In genomic region chr3:172676208-172676920, GRCh38 we compare ENCODE assay signal across 11 cellular contexts. TPM values are rescaled to one million over a fixed set of nuclear protein-coding genes. Genes with fewer than 3 reads are reported as not detected.
A peak's percentile ranks its signal among the peaks of the same experiment; 100 is the strongest.
DNase-seq lines count a peak whose midpoint lies in the region; FAIRE-seq and TF ChIP-seq lines count a peak whose summit lies in the region.
"Had no signal": no experiment of that assay in that cellular context is flagged by ENCODE, and none has a peak within 500 bp of the region (broad histone marks: within the 10 kb centered on the region; RNA-seq: fewer than 3 reads in every experiment).

No MANE protein-coding gene starts in this region.

- H3K4me3 ChIP-seq in AG04450 (ENCODE audit: low read depth, low read length) = peak overlapping the region; percentile 10; the same call in 1 of the 2 replicates
- H3K4me3 ChIP-seq in Loucy (ENCODE audit: low read length, poor library complexity, severe bottlenecking) = no peak overlapping the region
- no peak overlapping the region for H3K4me3 ChIP-seq in endothelial cell of umbilical vein (replicated peaks in 1 of 3; ENCODE audit: insufficient read depth in 1 of 3, low read depth in 1 of 3, low read length in 3 of 3)
- peak overlapping the region; percentile 28 for H3K4me3 ChIP-seq in iPS-15b (ENCODE audit: low read depth, low read length)
- H3K4me3 ChIP-seq: SK-N-MC had no signal

- 0 out of 2 replicates have a peak, but pooled peaks cover 12% of the 10 kb centered on the region for H3K79me2 ChIP-seq in Loucy (ENCODE audit: insufficient read depth, low read length)
- peaks cover 39% of the 10 kb centered on the region for H3K79me2 ChIP-seq in endothelial cell of umbilical vein (ENCODE audit: control insufficient read depth, insufficient read depth, low read length)

- FAIRE-seq in endothelial cell of umbilical vein (lab: Jason Lieb, UNC) (no peak), frontal cortex (lab: Jason Lieb, UNC) (no peak)
- FAIRE-seq: HTR-8/SVneo had no signal

- POLR2A ChIA-PET in AG04450 (lab: Yijun Ruan, JAX) = interaction anchor here (0.9 to 1.2 kb wide), 3 partner anchors 18 to 35 kb away, joined by 3 read pairs; partner anchors contain the start of gene NCEH1
- POLR2A ChIA-PET in endothelial cell of umbilical vein (lab: Charles Lee) = interaction anchor here (1.2 kb wide), 1 partner anchor 74 kb away, joined by 3 read pairs; the partner anchor contains the start of gene ECT2

- no peak overlapping the region for H2AFZ ChIP-seq in Loucy (ENCODE audit: low read length)
- H2AFZ ChIP-seq in endothelial cell of umbilical vein (ENCODE audit: low read depth, low read length) = peak overlapping the region; percentile 34

- no peaks in the 10 kb centered on the region for H3F3A ChIP-seq in Loucy (ENCODE audit: low read depth)

- H3K9ac ChIP-seq in Loucy (ENCODE audit: low read depth, low read length, poor library complexity, severe bottlenecking) = peak overlapping the region; percentile 35
- H3K9ac ChIP-seq in endothelial cell of umbilical vein (replicated peaks; ENCODE audit: extremely low read depth, insufficient read depth, low read length) = peak overlapping the region; percentile 45
- peak overlapping the region; percentile 55 for H3K9ac ChIP-seq in iPS-15b (ENCODE audit: low read depth, low read length)

- BruUV-seq in endothelial cell of umbilical vein (replicated peaks; lab: Mats Ljungman, UMichigan) = TSS peak; percentile 28

- TF ChIP-seq CTCF in AG04450 (IDR thresholded peaks at IDR 0.05; ENCODE audit: low read depth, low read length) = no peak
- TF ChIP-seq CTCF in Loucy (conservative IDR thresholded peaks at IDR 0.05; ENCODE audit: low read length) = no peak
- no peak for TF ChIP-seq CTCF in endothelial cell of umbilical vein (IDR thresholded peaks at IDR 0.05; ENCODE audit: extremely low read depth in 1 of 2, insufficient read depth in 1 of 2, low read depth in 1 of 2, low read length in 2 of 2)

- CTCF ChIA-PET in AG04450 (lab: Charles Lee) (interaction anchor here (0.6 to 1.5 kb wide), 10 partner anchors 9 to 344 kb away, joined by 3 to 17 read pairs (median 4); no protein-coding TSS in a partner anchor), endothelial cell of umbilical vein (lab: Charles Lee) (interaction anchor here (0.6 to 2.4 kb wide), 10 partner anchors 10 to 344 kb away, joined by 3 to 14 read pairs (median 4); partner anchors contain the start of genes ECT2 and NCEH1)

- DNase-seq in AG04450 (ENCODE audit: low read depth, low spot score) = no peak
- DNase-seq in endothelial cell of umbilical vein (ENCODE audit: low read depth, low spot score) = no peak
- DNase-seq in NCI-H2029 (lab: John Stamatoyannopoulos, UW) = no peak
- DNase-seq in activated CD4-positive, alpha-beta T cell treated with anti-CD3 and anti-CD28 coated beads, Interleukin-2, amount 50 U/mL, for 1 hour = no peak
- no peak for DNase-seq in activated CD8-positive, alpha-beta memory T cell treated with anti-CD3 and anti-CD28 coated beads for 24 hours
- no peak for DNase-seq in frontal cortex (ENCODE audit: low spot score in 2 of 2)
- DNase-seq: activated T-cell treated with anti-CD3 and anti-CD28 coated beads, Interleukin-2, amount 50 U/mL, for 1 hour had no signal

- no peaks in the 10 kb centered on the region for H3K9me1 ChIP-seq in endothelial cell of umbilical vein (replicated peaks; ENCODE audit: control insufficient read depth, extremely low read depth, insufficient read depth, low read length)

- dilution Hi-C loops in endothelial cell of umbilical vein (cut with MboI; ENCODE audit: extremely low pct_ligation_motif_present, low sequenced_read_pairs) = no loop called here

- no peak overlapping the region for H3K4me2 ChIP-seq in Loucy (ENCODE audit: low read depth, low read length, poor library complexity, severe bottlenecking)
- peak overlapping the region; percentile 43 for H3K4me2 ChIP-seq in endothelial cell of umbilical vein (ENCODE audit: insufficient read depth, low read length)

- H3K9me3 ChIP-seq in AG04450 (ENCODE audit: control insufficient read depth, insufficient read depth, low read length) (no peaks in the 10 kb centered on the region), Loucy (ENCODE audit: insufficient read depth, low read depth, low read length) (no peaks in the 10 kb centered on the region), endothelial cell of umbilical vein (replicated peaks; ENCODE audit: control insufficient read depth, insufficient read depth, low read length) (no peaks in the 10 kb centered on the region), iPS-15b (ENCODE audit: control insufficient read depth, insufficient read depth, low read length) (no peaks in the 10 kb centered on the region)

- H3K27me3 ChIP-seq in AG04450 (ENCODE audit: control insufficient read depth, insufficient read depth, low read length) (no peaks in the 10 kb centered on the region), Loucy (ENCODE audit: insufficient read depth, low read length, poor library complexity, severe bottlenecking) (no peaks in the 10 kb centered on the region), endothelial cell of umbilical vein (ENCODE audit: control insufficient read depth in 2 of 2, insufficient read depth in 2 of 2, low read length in 2 of 2) (no peaks in the 10 kb centered on the region), iPS-15b (ENCODE audit: control insufficient read depth, insufficient read depth, low read length) (no peaks in the 10 kb centered on the region)

- H3K27ac ChIP-seq in AG04450 (ENCODE audit: low read depth, low read length) (peak overlapping the region; percentile 71), endothelial cell of umbilical vein (ENCODE audit: insufficient read depth, low read depth, low read length) (peak overlapping the region; percentile 81)
- H3K27ac ChIP-seq: SK-N-MC had no signal

- H3K4me1 ChIP-seq in Loucy (ENCODE audit: insufficient read depth, low read length, poor library complexity, severe bottlenecking) = peaks cover 4% of the 10 kb centered on the region
- H3K4me1 ChIP-seq in endothelial cell of umbilical vein (ENCODE audit: control insufficient read depth, extremely low read depth, insufficient read depth, low read length) = peaks cover 34% of the 10 kb centered on the region
- peaks cover 45% of the 10 kb centered on the region for H3K4me1 ChIP-seq in iPS-15b (ENCODE audit: control insufficient read depth, insufficient read depth, low read length)

- no peaks in the 10 kb centered on the region for H3K9me2 ChIP-seq in Loucy (replicated peaks; ENCODE audit: low read depth, low read length)

- H3K36me3 ChIP-seq in Loucy (ENCODE audit: insufficient read depth, low read length) (no peaks in the 10 kb centered on the region), endothelial cell of umbilical vein (ENCODE audit: control insufficient read depth in 2 of 2, extremely low read depth in 1 of 2, insufficient read depth in 2 of 2, low read length in 2 of 2) (no peaks in the 10 kb centered on the region), iPS-15b (ENCODE audit: control insufficient read depth, insufficient read depth, low read length) (no peaks in the 10 kb centered on the region)

- no peaks in the 10 kb centered on the region for H4K20me1 ChIP-seq in Loucy (ENCODE audit: insufficient read depth, low read length, poor library complexity, severe bottlenecking)
- no peaks in the 10 kb centered on the region for H4K20me1 ChIP-seq in endothelial cell of umbilical vein (replicated peaks; ENCODE audit: control insufficient read depth, extremely low read depth, insufficient read depth, low read length)

- no peak for TF ChIP-seq POLR2A in endothelial cell of umbilical vein (IDR thresholded peaks at IDR 0.05; ENCODE audit: low read depth, low read length)

- intact Hi-C loops in endothelial cell of umbilical vein (cut with micrococcal nuclease) = loop anchor here (10.0 kb wide), 1 partner anchor 368 kb away; no protein-coding TSS in a partner anchor

TF ChIP-seq in endothelial cell of umbilical vein, 7 proteins besides CTCF, POLR2A, EP300 and RAD21:
- TF ChIP-seq MAX (IDR thresholded peaks at IDR 0.05; ENCODE audit: insufficient read depth, insufficient read length) (no peak), FOS (IDR thresholded peaks at IDR 0.05; ENCODE audit: borderline replicate concordance, insufficient read depth, low read length) (no peak), POLR2AphosphoS5 (IDR thresholded peaks at IDR 0.05; ENCODE audit: insufficient read depth, low read depth, low read length) (no peak), MYC (IDR thresholded peaks at IDR 0.05; ENCODE audit: low read depth, low read length) (no peak), EZH2 (IDR thresholded peaks at IDR 0.05; ENCODE audit: borderline replicate concordance, low read depth, low read length, severe bottlenecking) (no peak), GATA2 (IDR thresholded peaks at IDR 0.05; ENCODE audit: insufficient read depth, insufficient read length, low read depth, low read length) (no peak), JUN (IDR thresholded peaks at IDR 0.05; ENCODE audit: borderline replicate concordance, insufficient read depth, insufficient read length, low read depth) (no peak)

RNA-seq across cellular contexts. Expression of gene NCEH1, which starts 34.5 kb away (rescaled TPM):
- polyA plus RNA-seq in AG04450 (2011; rRNA removed) = 11.9 and 14.6 TPM in 2 replicates
- 14.8 and 16.3 TPM in 2 replicates for polyA minus RNA-seq in AG04450 (2011; rRNA and poly(A)+ RNA removed)
- total RNA-seq in endothelial cell of umbilical vein = 20.3 and 20.5 TPM in 2 replicates
- 9.6 and 10.0 TPM in 2 replicates for polyA plus RNA-seq in endothelial cell of umbilical vein
- 9.1 and 11.1 TPM in 2 replicates for polyA plus RNA-seq in endothelial cell of umbilical vein (2011; cell fraction: cytosol; rRNA removed)
- polyA plus RNA-seq in endothelial cell of umbilical vein (2011; cell fraction: nucleus; rRNA removed) = 6.5 and 9.6 TPM in 2 replicates
- 17.8 and 30.8 TPM in 2 replicates for polyA plus RNA-seq in endothelial cell of umbilical vein (2012)
- polyA minus RNA-seq in endothelial cell of umbilical vein = 17.8 and 22.3 TPM in 2 replicates
- 27.7 TPM for polyA minus RNA-seq in endothelial cell of umbilical vein (2011; cell fraction: cytosol; rRNA and poly(A)+ RNA removed)
- polyA minus RNA-seq in endothelial cell of umbilical vein (2011; cell fraction: nucleus; rRNA and poly(A)+ RNA removed) = 9.4 and 14.1 TPM in 2 replicates
- 4.9 TPM for total RNA-seq in frontal cortex

Comparison
In these comparisons a context has a peak if more than half of its experiments do, and no peak if none do; other contexts are left out.
1. H3K4me3 ChIP-seq: peak in AG04450 (single experiment) and iPS-15b (single experiment); none in Loucy (single experiment) and endothelial cell of umbilical vein (0 of 3).
2. Peak in every context shown above with its lines, with median percentiles within 50 percentile points of each other: H3K9ac ChIP-seq.